Comparison of ENCODE assay signal across 26 cellular contexts in genomic region chr1:209815495-209815894, GRCh38. TPM values are rescaled to one million over a fixed set of nuclear protein-coding genes. Genes with fewer than 3 reads are reported as not detected.
A peak's percentile ranks its signal among the peaks of the same experiment; 100 is the strongest.
DNase-seq lines count a peak whose midpoint lies in the region; ATAC-seq and TF ChIP-seq lines count a peak whose summit lies in the region.
"Had no signal": no experiment of that assay in that cellular context is flagged by ENCODE, and none has a peak within 500 bp of the region (broad histone marks: within the 10 kb centered on the region; RNA-seq: fewer than 3 reads in every experiment).

No MANE protein-coding gene starts in this region.

- no peaks in the 10 kb centered on the region for H3K36me3 Mint-ChIP-seq in activated naive CD4-positive, alpha-beta T cell treated with anti-CD3 and anti-CD28 coated beads, Interleukin-2, amount 50 U/mL, for 24 hours

- peaks cover 2% of the 10 kb centered on the region for H3K79me2 ChIP-seq in trophoblast cell (ENCODE audit: control insufficient read depth, insufficient read depth, low read length, poor library complexity)

- H3K27ac ChIP-seq in body of pancreas = peak overlapping the region in 2 of 4 donors; percentile 51 to 67
- H3K27ac ChIP-seq in trophoblast cell (ENCODE audit: low read depth, low read length) = peak overlapping the region; percentile 83
- H3K27ac ChIP-seq: HL-60, neutrophil, PC-9, SJCRH30 had no signal

- no peak overlapping the region for H3K9ac ChIP-seq in trophoblast cell (ENCODE audit: low read length)

- H3K4ac ChIP-seq in trophoblast cell (ENCODE audit: low read depth, low read length) = peak overlapping the region; percentile 30

- no peak overlapping the region for H3K4me3 ChIP-seq in body of pancreas
- no peak overlapping the region for H3K4me3 ChIP-seq in trophoblast cell (ENCODE audit: low read depth, low read length)
- H3K4me3 ChIP-seq in lower leg skin (ENCODE audit: low read depth, poor library complexity, severe bottlenecking) = no peak overlapping the region
- H3K4me3 ChIP-seq: PC-9, SJCRH30 had no signal

- peak overlapping the region; percentile 69 for H3K27ac Mint-ChIP-seq in activated naive CD4-positive, alpha-beta T cell treated with anti-CD3 and anti-CD28 coated beads, Interleukin-2, amount 50 U/mL, for 24 hours

- H2BK12ac ChIP-seq in trophoblast cell (ENCODE audit: low read length) = peak overlapping the region; percentile 88

- no peaks in the 10 kb centered on the region for H3K9me3 Mint-ChIP-seq in activated naive CD4-positive, alpha-beta T cell treated with anti-CD3 and anti-CD28 coated beads, Interleukin-2, amount 50 U/mL, for 24 hours

- peak overlapping the region; percentile 95 for H4K91ac ChIP-seq in trophoblast cell (ENCODE audit: low read depth, low read length)

- peaks cover 16% of the 10 kb centered on the region for H3K4me1 Mint-ChIP-seq in activated naive CD4-positive, alpha-beta T cell treated with anti-CD3 and anti-CD28 coated beads, Interleukin-2, amount 50 U/mL, for 24 hours

- H3K4me1 ChIP-seq in body of pancreas (no peaks in the 10 kb centered on the region), trophoblast cell (ENCODE audit: control insufficient read depth in 1 of 2, insufficient read depth in 2 of 2, low read length in 2 of 2) (peaks cover 20 to 22% of the 10 kb centered on the region in 2 experiments)

- peaks cover 3% of the 10 kb centered on the region for H3K27me3 Mint-ChIP-seq in activated naive CD4-positive, alpha-beta T cell treated with anti-CD3 and anti-CD28 coated beads, Interleukin-2, amount 50 U/mL, for 24 hours

- peak overlapping the region; percentile 42 for H3K18ac ChIP-seq in trophoblast cell (ENCODE audit: low read length)

- H3K9me3 ChIP-seq in body of pancreas (no peaks in the 10 kb centered on the region), trophoblast cell (ENCODE audit: insufficient read depth, low read depth, low read length) (no peaks in the 10 kb centered on the region)
- H3K9me3 ChIP-seq: neutrophil, SJCRH30 had no signal

- H3K79me1 ChIP-seq in trophoblast cell (ENCODE audit: low read length) = peaks cover 15% of the 10 kb centered on the region

- no peaks in the 10 kb centered on the region for H3K27me3 ChIP-seq in body of pancreas
- no peaks in the 10 kb centered on the region for H3K27me3 ChIP-seq in trophoblast cell (ENCODE audit: insufficient read depth, low read length)

- no peak overlapping the region for H2AFZ ChIP-seq in trophoblast cell (ENCODE audit: insufficient read depth, low read length, poor library complexity)
- H2AFZ ChIP-seq: PC-9 had no signal

- peak overlapping the region; percentile 85 for H2BK120ac ChIP-seq in trophoblast cell (ENCODE audit: insufficient read depth, low read length, poor library complexity)

- peak overlapping the region; percentile 89 for H2BK5ac ChIP-seq in trophoblast cell (ENCODE audit: low read depth, low read length, poor library complexity)

- H3K36me3 ChIP-seq in body of pancreas (replicated peaks in 1 of 2; ENCODE audit: insufficient read depth in 1 of 2, low read depth in 2 of 2) (no peaks in the 10 kb centered on the region), trophoblast cell (ENCODE audit: control insufficient read depth in 1 of 2, insufficient read depth in 2 of 2, low read length in 2 of 2) (no peaks in the 10 kb centered on the region)
- H3K36me3 ChIP-seq: neutrophil, SJCRH30 had no signal

- no peak overlapping the region for H2AK5ac ChIP-seq in trophoblast cell (ENCODE audit: low read length)

- intact Hi-C loops in body of pancreas (cut with DNase I) = no loop called here
- intact Hi-C loops in lower leg skin (cut with DNase I; ENCODE audit: low total_unique reads) = no loop called here

- no peak for DNase-seq in activated naive CD4-positive, alpha-beta T cell (lab: John Stamatoyannopoulos, UW)
- DNase-seq in body of pancreas (no peak), trophoblast cell (no peak), lower leg skin (ENCODE audit: low spot score in 2 of 2) (no peak)
- DNase-seq in NK-92 treated with Interleukin-12 subunit alpha and Interleukin-12 subunit beta, amount 100 ng/mL, for 24 hours (lab: John Stamatoyannopoulos, UW) = no peak
- DNase-seq: activated naive CD4-positive, alpha-beta T cell treated with anti-CD3 and anti-CD28 coated beads, Interleukin-2, amount 50 U/mL, for 16 hours; activated T-cell treated with anti-CD3 and anti-CD28 coated beads, Interleukin-2, amount 50 U/mL, for 1 hour; C1 segment of cervical spinal cord; EL; HCEC 1CT; kidney glomerular epithelial cell; NCI-H187 treated with DMSO at 0.1 percent for 48 hours; NCI-H226; SJCRH30; stimulated activated CD4-positive, alpha-beta T cell treated with anti-CD3 and anti-CD28 coated beads, Interleukin-1b, Interleukin-23, amount 100 ng/mL, for 48 hours; T-helper 1 cell had no signal

- H4K8ac ChIP-seq in trophoblast cell (ENCODE audit: low read depth, low read length) = peak overlapping the region; percentile 20

- TF ChIP-seq POLR2A in body of pancreas (IDR thresholded peaks at IDR 0.05) = no peak
- TF ChIP-seq POLR2A in lower leg skin (IDR thresholded peaks at IDR 0.05) = no peak

- no peak overlapping the region for H3K23ac ChIP-seq in trophoblast cell (ENCODE audit: low read length)

- ATAC-seq in body of pancreas (peak; percentile 24), GM18873 (IDR thresholded peaks at IDR 0.05; ENCODE audit: low FRiP score, unreplicated experiment) (no peak)
- ATAC-seq: activated CD4-positive, CD25-positive, alpha-beta regulatory T cell treated with anti-CD3 and anti-CD28 coated beads, Interleukin-2, amount 50 U/mL, for 24 hours had no signal

- 69 to 76% methylated on average over 3 of the region's 3 CpGs for WGBS in body of pancreas, 2 donors
- WGBS in trophoblast cell (ENCODE audit: extremely low coverage, insufficient coverage, insufficient read length) = no CpG with 5 or more reads among the region's 3 CpGs
- WGBS in lower leg skin, 2 donors = 39 to 40% methylated on average over 3 of the region's 3 CpGs

- H3K4me3 Mint-ChIP-seq in activated naive CD4-positive, alpha-beta T cell treated with anti-CD3 and anti-CD28 coated beads, Interleukin-2, amount 50 U/mL, for 24 hours = no peak overlapping the region

- H4K12ac ChIP-seq in trophoblast cell (ENCODE audit: low read depth, low read length) = no peak overlapping the region

- TF ChIP-seq CTCF in body of pancreas (IDR thresholded peaks at IDR 0.05) (no peak), lower leg skin (IDR thresholded peaks at IDR 0.05) (no peak)

- H3K4me2 ChIP-seq in trophoblast cell (ENCODE audit: low read length) = peak overlapping the region; percentile 48
- H3K4me2 ChIP-seq: PC-9 had no signal

- H3K14ac ChIP-seq in trophoblast cell (ENCODE audit: low read length) = peak overlapping the region; percentile 71

RNA-seq across cellular contexts. Expression of gene IRF6, which starts 9.6 kb away (rescaled TPM):
- 10 to 100 TPM; 13.2 to 20.0 TPM for total RNA-seq in body of pancreas
- polyA plus RNA-seq in trophoblast cell (2013) = 15.9 and 17.9 TPM in 2 replicates
- total RNA-seq in lower leg skin = 100 to 1,000 TPM; 166 to 198 (median 176) TPM
- total RNA-seq: SJCRH30 had no signal

RNA-seq across cellular contexts. Expression of gene UTP25, which starts 12.3 kb away (rescaled TPM):
- total RNA-seq in body of pancreas (1 to 10 TPM; 2.0 to 5.7 TPM), lower leg skin (10 to 100 TPM in 3 of 4 donors, 1 to 10 TPM in 1; 9.9 to 12.9 (median 11.1) TPM)
- polyA plus RNA-seq in trophoblast cell (2013) = 2.8 TPM in 2 replicates

RNA-seq across cellular contexts. Expression of gene C1orf74, which starts 31.1 kb away (rescaled TPM):
- total RNA-seq in body of pancreas = 1 to 10 TPM in 1 of 2 donors, under 1 TPM in 1; 0.33 to 1.0 TPM
- 2.4 TPM in 2 replicates for polyA plus RNA-seq in trophoblast cell (2013)
- 1 to 10 TPM; 2.3 to 3.7 (median 2.8) TPM for total RNA-seq in lower leg skin

RNA-seq across cellular contexts. Expression of gene TRAF3IP3, which starts 59.6 kb away (rescaled TPM):
- total RNA-seq in body of pancreas (1 to 10 TPM; 3.6 to 4.7 TPM), lower leg skin (1 to 10 TPM in 2 of 4 donors, under 1 TPM in 1, not detected in 1; 0.61 to 2.1 (median 1.1) TPM)
- polyA plus RNA-seq in trophoblast cell (2013) = 0.54 and 0.63 TPM in 2 replicates
- total RNA-seq: astrocyte, endothelial cell of umbilical vein, lung microvascular endothelial cell, PC-9, pulmonary artery endothelial cell had no signal
- polyA plus RNA-seq: endothelial cell of umbilical vein had no signal

Comparison
In these comparisons a context has a peak if more than half of its experiments do, and no peak if none do; other contexts are left out.
1. RNA of gene IRF6, which starts 9.6 kb away (total RNA-seq): 166 to 198 TPM in lower leg skin; 13.2 to 20.0 TPM in body of pancreas; every median in the first group is over 4 times any median in the second.